24 cellular contexts compared by ENCODE assay signal in the genomic region with DNA sequence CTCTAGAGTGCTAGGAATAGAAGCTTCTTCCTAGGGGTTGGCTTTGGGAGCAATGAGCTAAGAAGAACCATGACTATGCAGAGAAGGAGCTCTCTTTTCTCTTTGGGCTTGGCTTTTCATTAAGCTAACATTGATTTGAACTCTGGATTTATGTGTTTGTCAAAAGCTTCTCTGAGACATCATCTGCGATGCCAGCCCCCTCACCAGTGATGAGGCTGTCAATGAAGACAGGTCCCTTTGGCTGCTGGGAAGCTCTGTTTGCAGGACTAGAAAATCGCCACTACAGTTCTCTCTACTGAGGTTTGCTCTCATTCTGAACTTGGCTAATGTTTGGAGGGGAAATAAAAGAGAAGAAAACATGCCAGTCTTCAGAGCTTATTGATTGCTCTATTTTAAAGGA.
DNase-seq lines count a peak whose midpoint lies in the region; TF ChIP-seq lines count a peak whose summit lies in the region.
"Had no signal": no experiment of that assay in that cellular context is flagged by ENCODE, and none has a peak within 500 bp of the region (broad histone marks: within the 10 kb centered on the region; RNA-seq: fewer than 3 reads in every experiment).

No MANE protein-coding gene starts in this region.

- H3K27ac ChIP-seq in VCaP (peak overlapping the region; percentile 96), muscle layer of colon (ENCODE audit: low read depth, low read length) (peak overlapping the region; percentile 94), temporal lobe (ENCODE audit: low read depth, low read length) (peak overlapping the region; percentile 61), substantia nigra (ENCODE audit: low read depth, low read length, poor library complexity, severe bottlenecking) (no peak overlapping the region)
- H3K27ac ChIP-seq: HL-60 had no signal

- H3K4me3 ChIP-seq in muscle layer of colon (ENCODE audit: low read depth in 1 of 2, low read length in 2 of 2), result no peak overlapping the region

- H3K27me3 Mint-ChIP-seq in brain, result peaks cover 7% of the 10 kb centered on the region
- H3K27me3 Mint-ChIP-seq: CD8-positive, alpha-beta memory T cell had no signal

- H3K9me3 Mint-ChIP-seq in brain, result peaks cover 0 to 12% (median 0%) of the 10 kb centered on the region in 5 experiments
- H3K9me3 Mint-ChIP-seq: activated naive CD4-positive, alpha-beta T cell treated with anti-CD3 and anti-CD28 coated beads for 36 hours had no signal

- peaks cover 55% of the 10 kb centered on the region for H3K4me1 Mint-ChIP-seq in brain
- H3K4me1 Mint-ChIP-seq: activated CD4-positive, alpha-beta T cell treated with anti-CD3 and anti-CD28 coated beads for 36 hours; CD8-positive, alpha-beta memory T cell; natural killer cell had no signal

- no peak overlapping the region for H3K4me3 Mint-ChIP-seq in brain
- H3K4me3 Mint-ChIP-seq: activated CD4-positive, alpha-beta T cell treated with anti-CD3 and anti-CD28 coated beads for 36 hours; activated CD8-positive, alpha-beta T cell treated with anti-CD3 and anti-CD28 coated beads for 36 hours; activated naive CD4-positive, alpha-beta T cell treated with anti-CD3 and anti-CD28 coated beads for 36 hours; CD8-positive, alpha-beta memory T cell; natural killer cell had no signal

- H3K27me3 ChIP-seq in muscle layer of colon (ENCODE audit: control insufficient read depth in 1 of 2, insufficient read depth in 2 of 2, low read length in 2 of 2), result no peaks in the 10 kb centered on the region

- H3K9me3 ChIP-seq in muscle layer of colon (ENCODE audit: low read length), result no peaks in the 10 kb centered on the region

- peaks cover 15% of the 10 kb centered on the region for H3K36me3 Mint-ChIP-seq in brain
- H3K36me3 Mint-ChIP-seq: CD8-positive, alpha-beta memory T cell; natural killer cell had no signal

- H3K36me3 ChIP-seq in muscle layer of colon (ENCODE audit: insufficient read depth, low read length), result no peaks in the 10 kb centered on the region

- DNase-seq in epidermal melanocyte (ENCODE audit: insufficient read length, low spot score) (no peak), substantia nigra (lab: John Stamatoyannopoulos, UW) (no peak), GOT3 (lab: John Stamatoyannopoulos, UW) (no peak)
- DNase-seq: activated CD4-positive, alpha-beta T cell treated with anti-CD3 and anti-CD28 coated beads for 36 hours; activated CD8-positive, alpha-beta T cell treated with anti-CD3 and anti-CD28 coated beads for 36 hours; activated naive CD4-positive, alpha-beta T cell treated with anti-CD3 and anti-CD28 coated beads for 36 hours; CD8-positive, alpha-beta memory T cell; effector CD8-positive, alpha-beta T cell; EL; foreskin fibroblast; H7; KBM-7; kidney; natural killer cell; NCI-H2081 treated with DMSO at 0.1 percent for 48 hours; NCI-H2227 treated with DMSO at 0.1 percent for 48 hours; SIG-M5; stimulated activated CD4-positive, alpha-beta T cell treated with anti-CD3 and anti-CD28 coated beads, Interleukin-15, amount 100 ng/mL, for 24 hours; stimulated activated CD4-positive, alpha-beta T cell treated with anti-CD3 and anti-CD28 coated beads, Interleukin-4, amount 100 ng/mL, for 4 hours had no signal

- peak overlapping the region; percentile 14 for H3K9ac ChIP-seq in muscle layer of colon (ENCODE audit: low read length)

- TF ChIP-seq CTCF in VCaP (conservative IDR thresholded peaks at IDR 0.05), result no peak
- no peak for TF ChIP-seq CTCF in brain (conservative IDR thresholded peaks at IDR 0.05)

- peaks cover 68% of the 10 kb centered on the region for H3K4me1 ChIP-seq in muscle layer of colon (ENCODE audit: insufficient read depth, low read length)

- peak overlapping the region in 3 of 5 experiments; percentile 22 to 84 (median 70) for H3K27ac Mint-ChIP-seq in brain
- H3K27ac Mint-ChIP-seq: activated CD4-positive, alpha-beta T cell treated with anti-CD3 and anti-CD28 coated beads for 36 hours; activated CD8-positive, alpha-beta T cell treated with anti-CD3 and anti-CD28 coated beads for 36 hours; activated naive CD4-positive, alpha-beta T cell treated with anti-CD3 and anti-CD28 coated beads for 36 hours; natural killer cell had no signal
